ENCODE assay signal across 1 cellular context in genomic region chr4:25919676-25920075, GRCh38.
TF ChIP-seq lines count a peak whose summit lies in the region.

No MANE protein-coding gene starts in this region.

TF ChIP-seq in HepG2, 621 proteins besides CTCF, POLR2A, EP300 and RAD21 (continued from another document and continues in another):
- peak; percentile 36; the same call in 1 of the 2 replicates for TF ChIP-seq ZNF292 (CRISPR knock-in tag; IDR thresholded peaks at IDR 0.05; ENCODE audit: borderline replicate concordance, low read depth)
- TF ChIP-seq AGO2 (optimal IDR thresholded peaks at IDR 0.05; ENCODE audit: low read depth, low read length): no peak
- TF ChIP-seq, protein P1, sequence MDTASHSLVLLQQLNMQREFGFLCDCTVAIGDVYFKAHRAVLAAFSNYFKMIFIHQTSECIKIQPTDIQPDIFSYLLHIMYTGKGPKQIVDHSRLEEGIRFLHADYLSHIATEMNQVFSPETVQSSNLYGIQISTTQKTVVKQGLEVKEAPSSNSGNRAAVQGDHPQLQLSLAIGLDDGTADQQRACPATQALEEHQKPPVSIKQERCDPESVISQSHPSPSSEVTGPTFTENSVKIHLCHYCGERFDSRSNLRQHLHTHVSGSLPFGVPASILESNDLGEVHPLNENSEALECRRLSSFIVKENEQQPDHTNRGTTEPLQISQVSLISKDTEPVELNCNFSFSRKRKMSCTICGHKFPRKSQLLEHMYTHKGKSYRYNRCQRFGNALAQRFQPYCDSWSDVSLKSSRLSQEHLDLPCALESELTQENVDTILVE (CRISPR knock-in tag; IDR thresholded peaks at IDR 0.05): peak; percentile 44; the same call in 1 of the 2 replicates
- TF ChIP-seq NFE2L2 (IDR thresholded peaks at IDR 0.05; ENCODE audit: low read length): peak; percentile 100
- TF ChIP-seq LCORL (IDR thresholded peaks at IDR 0.05): no peak
- no peak for TF ChIP-seq LCORL (CRISPR knock-in tag; IDR thresholded peaks at IDR 0.05)
- TF ChIP-seq ZNF614 (CRISPR knock-in tag; IDR thresholded peaks at IDR 0.05; ENCODE audit: borderline replicate concordance): peak; percentile 47; the same call in 1 of the 2 replicates
- TF ChIP-seq CREM (IDR thresholded peaks at IDR 0.05): peak; percentile 54; the same call in 1 of the 2 replicates
- no peak for TF ChIP-seq CREM (CRISPR knock-in tag; IDR thresholded peaks at IDR 0.05)
- no peak for TF ChIP-seq ZNF24 (IDR thresholded peaks at IDR 0.05)
- peak; percentile 89; the same call in 1 of the 2 replicates for TF ChIP-seq ZBTB20 (CRISPR knock-in tag; IDR thresholded peaks at IDR 0.05; ENCODE audit: borderline replicate concordance, low read depth)
- TF ChIP-seq SALL1 (CRISPR knock-in tag; IDR thresholded peaks at IDR 0.05): peak; percentile 28; the same call in 1 of the 2 replicates
- TF ChIP-seq SIX1 (CRISPR knock-in tag; IDR thresholded peaks at IDR 0.05; ENCODE audit: borderline replicate concordance): 0 out of 2 replicates have a peak, but pooled peaks have one; percentile 22
- TF ChIP-seq FOXP1 (IDR thresholded peaks at IDR 0.05): no peak
- peak; percentile 83 for TF ChIP-seq FOXP1 (CRISPR knock-in tag; IDR thresholded peaks at IDR 0.05)
- no peak for TF ChIP-seq ZNF276 (CRISPR knock-in tag; IDR thresholded peaks at IDR 0.05; ENCODE audit: low read depth)
- 0 out of 2 replicates have a peak, but pooled peaks have one; percentile 40 for TF ChIP-seq KMT2B (CRISPR knock-in tag; IDR thresholded peaks at IDR 0.05)
- TF ChIP-seq FOXA3 (CRISPR knock-in tag; IDR thresholded peaks at IDR 0.05): peak; percentile 73
- TF ChIP-seq TBX3 (IDR thresholded peaks at IDR 0.05; ENCODE audit: borderline replicate concordance): peak; percentile 69; the same call in 1 of the 2 replicates
- no peak for TF ChIP-seq HNRNPH1 (optimal IDR thresholded peaks at IDR 0.05; ENCODE audit: low read depth, low read length)
- TF ChIP-seq, protein P2, sequence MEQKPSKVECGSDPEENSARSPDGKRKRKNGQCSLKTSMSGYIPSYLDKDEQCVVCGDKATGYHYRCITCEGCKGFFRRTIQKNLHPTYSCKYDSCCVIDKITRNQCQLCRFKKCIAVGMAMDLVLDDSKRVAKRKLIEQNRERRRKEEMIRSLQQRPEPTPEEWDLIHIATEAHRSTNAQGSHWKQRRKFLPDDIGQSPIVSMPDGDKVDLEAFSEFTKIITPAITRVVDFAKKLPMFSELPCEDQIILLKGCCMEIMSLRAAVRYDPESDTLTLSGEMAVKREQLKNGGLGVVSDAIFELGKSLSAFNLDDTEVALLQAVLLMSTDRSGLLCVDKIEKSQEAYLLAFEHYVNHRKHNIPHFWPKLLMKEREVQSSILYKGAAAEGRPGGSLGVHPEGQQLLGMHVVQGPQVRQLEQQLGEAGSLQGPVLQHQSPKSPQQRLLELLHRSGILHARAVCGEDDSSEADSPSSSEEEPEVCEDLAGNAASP (CRISPR knock-in tag; IDR thresholded peaks at IDR 0.05; ENCODE audit: borderline replicate concordance): peak; percentile 70; the same call in 1 of the 2 replicates
- TF ChIP-seq RERE (CRISPR knock-in tag; IDR thresholded peaks at IDR 0.05; ENCODE audit: low read depth): peak; percentile 57; the same call in 1 of the 2 replicates
- TF ChIP-seq NR2F1 (CRISPR knock-in tag; IDR thresholded peaks at IDR 0.05): peak in 1 of 2 experiments; percentile 63; a peak in 2 of 4 replicates
- TF ChIP-seq FOXO1 (CRISPR knock-in tag; IDR thresholded peaks at IDR 0.05): peak; percentile 39; the same call in 1 of the 2 replicates
- TF ChIP-seq YEATS2 (CRISPR knock-in tag; IDR thresholded peaks at IDR 0.05; ENCODE audit: borderline replicate concordance): peak; percentile 41; the same call in 1 of the 2 replicates
- peak; percentile 82 for TF ChIP-seq GATAD2A (CRISPR knock-in tag; IDR thresholded peaks at IDR 0.05)
- no peak for TF ChIP-seq ZNF143 (CRISPR knock-in tag; IDR thresholded peaks at IDR 0.05)
- peak; percentile 43; the same call in 1 of the 2 replicates for TF ChIP-seq HDAC1 (CRISPR knock-in tag; IDR thresholded peaks at IDR 0.05)
- peak; percentile 88 to 96 for TF ChIP-seq MAFK (conservative IDR thresholded peaks at IDR 0.05 in 1 of 2, IDR thresholded peaks at IDR 0.05 in 1 of 2; ENCODE audit: low read length in 2 of 2)
- peak; percentile 56; the same call in 1 of the 2 replicates for TF ChIP-seq ESRRA (CRISPR knock-in tag; IDR thresholded peaks at IDR 0.05; ENCODE audit: low read depth)
- no peak for TF ChIP-seq CBFB (CRISPR knock-in tag; IDR thresholded peaks at IDR 0.05)
- TF ChIP-seq SOX6 (IDR thresholded peaks at IDR 0.05): no peak
- TF ChIP-seq SOX6 (CRISPR knock-in tag; IDR thresholded peaks at IDR 0.05): peak; percentile 96
- TF ChIP-seq ZNF512B (CRISPR knock-in tag; IDR thresholded peaks at IDR 0.05; ENCODE audit: borderline replicate concordance): 0 out of 2 replicates have a peak, but pooled peaks have one; percentile 48
- TF ChIP-seq HNF4G (IDR thresholded peaks at IDR 0.05; ENCODE audit: borderline replicate concordance, low read depth, low read length): peak; percentile 79
- TF ChIP-seq HNF4G (CRISPR knock-in tag; IDR thresholded peaks at IDR 0.05; ENCODE audit: borderline replicate concordance, low read depth): no peak
- no peak for TF ChIP-seq ARID2 (CRISPR knock-in tag; IDR thresholded peaks at IDR 0.05; ENCODE audit: borderline replicate concordance)
- peak; percentile 79; the same call in 1 of the 2 replicates for TF ChIP-seq FOXJ3 (CRISPR knock-in tag; IDR thresholded peaks at IDR 0.05; ENCODE audit: borderline replicate concordance)
- peak; percentile 66 for TF ChIP-seq CREB1 (IDR thresholded peaks at IDR 0.05)
- TF ChIP-seq CREB1 (CRISPR knock-in tag; IDR thresholded peaks at IDR 0.05): 0 out of 2 replicates have a peak, but pooled peaks have one; percentile 26
- no peak for TF ChIP-seq SRSF9 (IDR thresholded peaks at IDR 0.05; ENCODE audit: borderline replicate concordance, insufficient read depth, low read depth, low read length, poor library complexity, severe bottlenecking)
- TF ChIP-seq TCF7 (IDR thresholded peaks at IDR 0.05; ENCODE audit: low read depth): peak; percentile 34; the same call in 1 of the 2 replicates
- TF ChIP-seq CSRNP2 (CRISPR knock-in tag; conservative IDR thresholded peaks at IDR 0.05; ENCODE audit: low read depth): no peak
- TF ChIP-seq GFI1 (CRISPR knock-in tag; IDR thresholded peaks at IDR 0.05; ENCODE audit: borderline replicate concordance): peak; percentile 20; the same call in 1 of the 2 replicates
